8 cellular contexts compared by ENCODE assay signal in genomic region chr19:18557474-18558201, GRCh38. TPM values are rescaled to one million over a fixed set of nuclear protein-coding genes. Genes with fewer than 3 reads are reported as not detected.
DNase-seq lines count a peak whose midpoint lies in the region; ATAC-seq and TF ChIP-seq lines count a peak whose summit lies in the region.

KXD1 (plus strand) TSS chr19:18557870; CDS start chr19:18562057, 4,187 bp downstream.

- H3K9me3 ChIP-seq in gastroesophageal sphincter (no peaks in the 10 kb centered on the region), neutrophil (no peaks in the 10 kb centered on the region)

- WGBS in gastroesophageal sphincter (ENCODE audit: low coverage in 1 of 2), 2 donors = 0% methylated on average over 1 to 6 of the region's 57 CpGs

- H3K27ac ChIP-seq in gastroesophageal sphincter (peak within 1 kb of the TSS; percentile 96 to 100 (median 98)), neutrophil (peak within 1 kb of the TSS; percentile 89), substantia nigra (ENCODE audit: low read depth, low read length, poor library complexity, severe bottlenecking) (peak within 1 kb of the TSS; percentile 88)

- peaks cover 0 to 42% (median 9%) of the 10 kb centered on the region in 3 donors for H3K4me1 ChIP-seq in gastroesophageal sphincter
- peaks cover 10 to 22% of the 10 kb centered on the region in 2 experiments for H3K4me1 ChIP-seq in neutrophil (ENCODE audit: control insufficient read depth in 1 of 2, insufficient read depth in 1 of 2, low read depth in 1 of 2, low read length in 1 of 2)

- H3K36me3 Mint-ChIP-seq in activated naive CD4-positive, alpha-beta T cell treated with anti-CD3 and anti-CD28 coated beads for 36 hours (ENCODE audit: low read depth) = peaks cover 4% of the 10 kb centered on the region

- TF ChIP-seq POLR2A in gastroesophageal sphincter (IDR thresholded peaks at IDR 0.05) = peak; percentile 78 to 80

- H3K9me3 Mint-ChIP-seq in activated naive CD4-positive, alpha-beta T cell treated with anti-CD3 and anti-CD28 coated beads for 36 hours = no peaks in the 10 kb centered on the region

- peaks cover 24% of the 10 kb centered on the region for H3K4me1 Mint-ChIP-seq in activated naive CD4-positive, alpha-beta T cell treated with anti-CD3 and anti-CD28 coated beads for 36 hours (ENCODE audit: low read depth)

- peak in 2 of 4 experiments; percentile 7 to 11 for TF ChIP-seq CTCF in gastroesophageal sphincter (IDR thresholded peaks at IDR 0.05)
- TF ChIP-seq CTCF in neutrophil (IDR thresholded peaks at IDR 0.05) = peak; percentile 34

- POLR2A ChIA-PET in HEK293T (lab: Yijun Ruan, JAX) = interaction anchor here (0.6 to 4.4 kb wide), 16 partner anchors 10 to 130 kb away, joined by 3 to 32 read pairs (median 4); partner anchors contain the start of genes FKBP8, REX1BD and UBA52

- H3K27me3 ChIP-seq in gastroesophageal sphincter (no peaks in the 10 kb centered on the region), neutrophil (no peaks in the 10 kb centered on the region)

- H3K4me3 ChIP-seq in gastroesophageal sphincter (peak within 1 kb of the TSS; percentile 85 to 97), neutrophil (ENCODE audit: low read depth in 1 of 2, low read length in 1 of 2) (peak within 1 kb of the TSS; percentile 93 to 96)

- peak within 1 kb of the TSS; percentile 93 for H3K4me3 Mint-ChIP-seq in activated naive CD4-positive, alpha-beta T cell treated with anti-CD3 and anti-CD28 coated beads for 36 hours

- intact Hi-C loops in activated naive CD4-positive, alpha-beta T cell treated with anti-CD3 and anti-CD28 coated beads for 36 hours (cut with micrococcal nuclease) = loop anchor here (1.0 kb wide), 6 partner anchors 13 to 362 kb away; partner anchors contain the start of genes COPE, DDX49, ELL and JUND

- H3K27ac Mint-ChIP-seq in activated naive CD4-positive, alpha-beta T cell treated with anti-CD3 and anti-CD28 coated beads for 36 hours = peak within 1 kb of the TSS; percentile 92

- peaks cover 0 to 11% of the 10 kb centered on the region in 2 donors for H3K36me3 ChIP-seq in gastroesophageal sphincter
- H3K36me3 ChIP-seq in neutrophil = peaks cover 10% of the 10 kb centered on the region

- no peaks in the 10 kb centered on the region for H3K27me3 Mint-ChIP-seq in activated naive CD4-positive, alpha-beta T cell treated with anti-CD3 and anti-CD28 coated beads for 36 hours (ENCODE audit: low read depth)

- TF ChIP-seq EP300 in gastroesophageal sphincter (IDR thresholded peaks at IDR 0.05) = no peak

- peak; percentile 99 for ATAC-seq in gastroesophageal sphincter

- DNase-seq in GF-D8 (lab: John Stamatoyannopoulos, UW) = peak; percentile 95
- peak; percentile 95 for DNase-seq in HEK293T (ENCODE audit: extremely low spot score)
- DNase-seq in NAMALWA (ENCODE audit: low spot score) = peak; percentile 100
- DNase-seq in SK-N-DZ (ENCODE audit: low spot score) = peak; percentile 98
- peak; percentile 99 for DNase-seq in activated naive CD4-positive, alpha-beta T cell treated with anti-CD3 and anti-CD28 coated beads for 36 hours
- DNase-seq in substantia nigra (lab: John Stamatoyannopoulos, UW) = peak; percentile 60 to 99 (median 94)

- CTCF ChIA-PET in HEK293T (lab: Yijun Ruan, JAX) = interaction anchor here (0.7 to 2.1 kb wide), 3 partner anchors 31 to 429 kb away, joined by 3 to 5 read pairs (median 4); partner anchors contain the start of gene REX1BD
- CTCF ChIA-PET in activated naive CD4-positive, alpha-beta T cell treated with anti-CD3 and anti-CD28 coated beads for 36 hours (lab: Charles Lee) = interaction anchor here (0.7 to 5.0 kb wide), 5 partner anchors 8 to 95 kb away, joined by 3 to 26 read pairs (median 5); partner anchors contain the start of genes ELL and REX1BD

TF ChIP-seq in HEK293T, 16 proteins besides CTCF, POLR2A, EP300 and RAD21:
- peak; percentile 99 for TF ChIP-seq TARDBP (IDR thresholded peaks at IDR 0.05)
- TF ChIP-seq FOXK2 (IDR thresholded peaks at IDR 0.05) = no peak
- peak; percentile 73; the same call in 1 of the 2 replicates for TF ChIP-seq ELF4 (IDR thresholded peaks at IDR 0.05)
- TF ChIP-seq PKNOX1 (IDR thresholded peaks at IDR 0.05) = no peak
- peak; percentile 90 for TF ChIP-seq ZNF384 (IDR thresholded peaks at IDR 0.05)

RNA-seq across cellular contexts. Expression of gene KXD1, which starts in this region (rescaled TPM):
- 89.4 and 109 TPM in 2 replicates for polyA plus RNA-seq in SK-N-DZ (2014; cell fraction: cytosol; rRNA removed)
- 75.4 and 103 TPM in 2 replicates for polyA plus RNA-seq in SK-N-DZ (2014; cell fraction: nucleus; rRNA removed)
- 10 to 100 TPM; 86.7 TPM for total RNA-seq in activated naive CD4-positive, alpha-beta T cell treated with anti-CD3 and anti-CD28 coated beads for 36 hours
- 100 to 1,000 TPM; 130 to 137 (median 135) TPM for total RNA-seq in gastroesophageal sphincter

Comparison
In these comparisons a context has a peak if more than half of its experiments do, and no peak if none do; other contexts are left out.
1. Peak in every context shown above with its lines: DNase-seq, ATAC-seq, H3K4me3 ChIP-seq and H3K27ac ChIP-seq.